ENCODE assay signal across 10 cellular contexts in genomic region chr2:233421091-233421816, GRCh38.
DNase-seq lines count a peak whose midpoint lies in the region; ATAC-seq and TF ChIP-seq lines count a peak whose summit lies in the region.
"Had no signal": no experiment of that assay in that cellular context is flagged by ENCODE, and none has a peak within 500 bp of the region (broad histone marks: within the 10 kb centered on the region; RNA-seq: fewer than 3 reads in every experiment).

No MANE protein-coding gene starts in this region.

- H3K27me3 Mint-ChIP-seq in WTC11 (ENCODE audit: low read depth) = no peaks in the 10 kb centered on the region
- peaks cover 0 to 5% (median 0%) of the 10 kb centered on the region in 3 donors for H3K27me3 Mint-ChIP-seq in immature natural killer cell (ENCODE audit: low read depth in 3 of 3)
- H3K27me3 Mint-ChIP-seq in stimulated activated memory B cell treated with anti-CD40 and anti-IgM and Interleukin-4, amounts not matched to agents 10 μg/mL and 1 μg/mL and 100 μg/mL, for 72 hours = no peaks in the 10 kb centered on the region

- H3K4me3 Mint-ChIP-seq in WTC11 = no peak overlapping the region
- peak overlapping the region; percentile 77 to 91 (median 86) for H3K4me3 Mint-ChIP-seq in immature natural killer cell
- peak overlapping the region; percentile 65 for H3K4me3 Mint-ChIP-seq in stimulated activated memory B cell treated with anti-CD40 and anti-IgM and Interleukin-4, amounts not matched to agents 10 μg/mL and 1 μg/mL and 100 μg/mL, for 72 hours

- ATAC-seq in WTC11 (no peak), GM18870 (IDR thresholded peaks at IDR 0.05; ENCODE audit: unreplicated experiment) (no peak), GM18861 (IDR thresholded peaks at IDR 0.05; ENCODE audit: unreplicated experiment) (no peak), GM21528 (IDR thresholded peaks at IDR 0.05; ENCODE audit: low FRiP score, unreplicated experiment) (no peak)
- ATAC-seq in stimulated activated memory B cell treated with anti-CD40 and anti-IgM and Interleukin-4, amounts not matched to agents 10 μg/mL and 1 μg/mL and 100 μg/mL, for 72 hours = no peak

- no peak for TF ChIP-seq CTCF in WTC11 (IDR thresholded peaks at IDR 0.05)

- H3K27ac Mint-ChIP-seq in WTC11 (peak overlapping the region; percentile 48; the same call in 1 of the 2 replicates), immature natural killer cell (peak overlapping the region; percentile 85 to 95 (median 90))
- peak overlapping the region; percentile 86 for H3K27ac Mint-ChIP-seq in stimulated activated memory B cell treated with anti-CD40 and anti-IgM and Interleukin-4, amounts not matched to agents 10 μg/mL and 1 μg/mL and 100 μg/mL, for 72 hours

- CTCF ChIA-PET in WTC11 (lab: Charles Lee) = interaction anchor here (3.8 to 4.5 kb wide), 2 partner anchors 22 to 27 kb away, joined by 21 read pairs; no protein-coding TSS in a partner anchor

- peak; percentile 52 for DNase-seq in activated CD8-positive, alpha-beta memory T cell treated with anti-CD3 and anti-CD28 coated beads for 24 hours
- DNase-seq in activated CD8-positive, alpha-beta memory T cell treated with anti-CD3 and anti-CD28 coated beads, Interleukin-2, amount 50 U/mL, for 4 hours = no peak
- no peak for DNase-seq in WTC11 (ENCODE audit: low spot score)
- no peak for DNase-seq in immature natural killer cell
- DNase-seq: hypothalamus, NCI-H526 treated with DMSO at 0.1 percent for 48 hours had no signal

- POLR2A ChIA-PET in WTC11 (lab: Charles Lee) = no interaction called here

- H3K36me3 Mint-ChIP-seq in WTC11 (peaks cover 4% of the 10 kb centered on the region), immature natural killer cell (peaks cover 3 to 17% (median 7%) of the 10 kb centered on the region in 3 donors)
- peaks cover 18% of the 10 kb centered on the region for H3K36me3 Mint-ChIP-seq in stimulated activated memory B cell treated with anti-CD40 and anti-IgM and Interleukin-4, amounts not matched to agents 10 μg/mL and 1 μg/mL and 100 μg/mL, for 72 hours

- H3K9me3 Mint-ChIP-seq in WTC11 (peaks cover 4% of the 10 kb centered on the region), immature natural killer cell (no peaks in the 10 kb centered on the region)
- no peaks in the 10 kb centered on the region for H3K9me3 Mint-ChIP-seq in stimulated activated memory B cell treated with anti-CD40 and anti-IgM and Interleukin-4, amounts not matched to agents 10 μg/mL and 1 μg/mL and 100 μg/mL, for 72 hours

- peaks cover 45% of the 10 kb centered on the region for H3K4me1 Mint-ChIP-seq in WTC11
- peaks cover 93 to 97% of the 10 kb centered on the region in 2 donors for H3K4me1 Mint-ChIP-seq in immature natural killer cell
- H3K4me1 Mint-ChIP-seq in stimulated activated memory B cell treated with anti-CD40 and anti-IgM and Interleukin-4, amounts not matched to agents 10 μg/mL and 1 μg/mL and 100 μg/mL, for 72 hours = peaks cover 86% of the 10 kb centered on the region

TF ChIP-seq in WTC11, 78 proteins besides CTCF, POLR2A, EP300 and RAD21:
- TF ChIP-seq SOX15 (CRISPR knock-in tag; IDR thresholded peaks at IDR 0.05) = no peak
- TF ChIP-seq NR3C1 (CRISPR knock-in tag; conservative IDR thresholded peaks at IDR 0.05; ENCODE audit: low read depth) = no peak
- TF ChIP-seq, protein P1, sequence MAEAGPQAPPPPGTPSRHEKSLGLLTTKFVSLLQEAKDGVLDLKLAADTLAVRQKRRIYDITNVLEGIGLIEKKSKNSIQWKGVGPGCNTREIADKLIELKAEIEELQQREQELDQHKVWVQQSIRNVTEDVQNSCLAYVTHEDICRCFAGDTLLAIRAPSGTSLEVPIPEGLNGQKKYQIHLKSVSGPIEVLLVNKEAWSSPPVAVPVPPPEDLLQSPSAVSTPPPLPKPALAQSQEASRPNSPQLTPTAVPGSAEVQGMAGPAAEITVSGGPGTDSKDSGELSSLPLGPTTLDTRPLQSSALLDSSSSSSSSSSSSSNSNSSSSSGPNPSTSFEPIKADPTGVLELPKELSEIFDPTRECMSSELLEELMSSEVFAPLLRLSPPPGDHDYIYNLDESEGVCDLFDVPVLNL (CRISPR knock-in tag; IDR thresholded peaks at IDR 0.05; ENCODE audit: borderline replicate concordance, low read depth) = no peak
- TF ChIP-seq ZBTB21 (CRISPR knock-in tag; IDR thresholded peaks at IDR 0.05; ENCODE audit: borderline replicate concordance) = no peak
- no peak for TF ChIP-seq CREB1 (CRISPR knock-in tag; IDR thresholded peaks at IDR 0.05)
- TF ChIP-seq ATF1 (CRISPR knock-in tag; IDR thresholded peaks at IDR 0.05) = no peak
- no peak for TF ChIP-seq MYBL2 (CRISPR knock-in tag; IDR thresholded peaks at IDR 0.05)
- no peak for TF ChIP-seq ZNF263 (CRISPR knock-in tag; IDR thresholded peaks at IDR 0.05; ENCODE audit: low read depth)
- no peak for TF ChIP-seq GABPB1 (CRISPR knock-in tag; IDR thresholded peaks at IDR 0.05)
- no peak for TF ChIP-seq ZNF671 (CRISPR knock-in tag; IDR thresholded peaks at IDR 0.05)
- TF ChIP-seq NR2C2 (CRISPR knock-in tag; IDR thresholded peaks at IDR 0.05) = no peak
- TF ChIP-seq, protein P2, sequence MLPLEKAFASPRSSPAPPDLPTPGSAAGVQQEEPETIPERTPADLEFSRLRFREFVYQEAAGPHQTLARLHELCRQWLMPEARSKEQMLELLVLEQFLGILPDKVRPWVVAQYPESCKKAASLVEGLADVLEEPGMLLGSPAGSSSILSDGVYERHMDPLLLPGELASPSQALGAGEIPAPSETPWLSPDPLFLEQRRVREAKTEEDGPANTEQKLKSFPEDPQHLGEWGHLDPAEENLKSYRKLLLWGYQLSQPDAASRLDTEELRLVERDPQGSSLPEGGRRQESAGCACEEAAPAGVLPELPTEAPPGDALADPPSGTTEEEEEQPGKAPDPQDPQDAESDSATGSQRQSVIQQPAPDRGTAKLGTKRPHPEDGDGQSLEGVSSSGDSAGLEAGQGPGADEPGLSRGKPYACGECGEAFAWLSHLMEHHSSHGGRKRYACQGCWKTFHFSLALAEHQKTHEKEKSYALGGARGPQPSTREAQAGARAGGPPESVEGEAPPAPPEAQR (CRISPR knock-in tag; IDR thresholded peaks at IDR 0.05) = no peak
